17 cellular contexts compared by ENCODE assay signal in genomic region chr9:138076650-138077009, GRCh38.
"Had no signal": no experiment of that assay in that cellular context is flagged by ENCODE, and none has a peak within 500 bp of the region (broad histone marks: within the 10 kb centered on the region; RNA-seq: fewer than 3 reads in every experiment).

No MANE protein-coding gene starts in this region.

- H3K27ac ChIP-seq: esophagus squamous epithelium, gastroesophageal sphincter, neutrophil, right atrium auricular region, tibial nerve had no signal

- ATAC-seq: effector memory CD8-positive, alpha-beta T cell; gastroesophageal sphincter; left colon; mucosa of descending colon; naive thymus-derived CD8-positive, alpha-beta T cell; stimulated activated memory B cell treated with anti-CD40 and anti-IgM and Interleukin-4, amounts not matched to agents 10 μg/mL and 1 μg/mL and 100 μg/mL, for 72 hours had no signal

- H3K4me3 Mint-ChIP-seq: dendritic cell treated with granulocyte-macrophage colony-stimulating factor and Interleukin-4, amounts not matched to agents 40 ng/mL and 50 ng/mL, for 4 days; effector memory CD8-positive, alpha-beta T cell; immature natural killer cell; naive thymus-derived CD8-positive, alpha-beta T cell; stimulated activated memory B cell treated with anti-CD40 and anti-IgM and Interleukin-4, amounts not matched to agents 10 μg/mL and 1 μg/mL and 100 μg/mL, for 72 hours; stimulated activated naive CD8-positive, alpha-beta T cell treated with anti-CD3 and anti-CD28 coated beads, Interleukin-15, Interleukin-2, amounts not matched to agents 100 ng/mL and 50 ng/mL, for 24 hours had no signal

- DNase-seq: effector memory CD8-positive, alpha-beta T cell; esophagus squamous epithelium; foreskin fibroblast; immature natural killer cell; mammary epithelial cell; mucosa of descending colon; stimulated activated CD4-positive, alpha-beta T cell treated with anti-CD3 and anti-CD28 coated beads, Interleukin-4, amount 100 ng/mL, for 24 hours had no signal

- H3K36me3 ChIP-seq: esophagus squamous epithelium, gastroesophageal sphincter, neutrophil, right atrium auricular region, tibial nerve had no signal

- H3K36me3 Mint-ChIP-seq: immature natural killer cell; naive thymus-derived CD8-positive, alpha-beta T cell; stimulated activated memory B cell treated with anti-CD40 and anti-IgM and Interleukin-4, amounts not matched to agents 10 μg/mL and 1 μg/mL and 100 μg/mL, for 72 hours had no signal

- FAIRE-seq: colon had no signal

- H3K9me3 ChIP-seq: esophagus squamous epithelium, gastroesophageal sphincter, mucosa of descending colon, neutrophil, right atrium auricular region, tibial nerve had no signal

- H3K9me3 Mint-ChIP-seq: dendritic cell treated with granulocyte-macrophage colony-stimulating factor and Interleukin-4, amounts not matched to agents 40 ng/mL and 50 ng/mL, for 4 days; effector memory CD8-positive, alpha-beta T cell; stimulated activated memory B cell treated with anti-CD40 and anti-IgM and Interleukin-4, amounts not matched to agents 10 μg/mL and 1 μg/mL and 100 μg/mL, for 72 hours; stimulated activated naive CD8-positive, alpha-beta T cell treated with anti-CD3 and anti-CD28 coated beads, Interleukin-15, Interleukin-2, amounts not matched to agents 100 ng/mL and 50 ng/mL, for 24 hours had no signal

- H3K4me1 Mint-ChIP-seq: immature natural killer cell; stimulated activated memory B cell treated with anti-CD40 and anti-IgM and Interleukin-4, amounts not matched to agents 10 μg/mL and 1 μg/mL and 100 μg/mL, for 72 hours had no signal

- H3K27me3 ChIP-seq: right atrium auricular region, tibial nerve had no signal

- H3K4me3 ChIP-seq: esophagus squamous epithelium, gastroesophageal sphincter, mucosa of descending colon, right atrium auricular region, tibial nerve had no signal

- H3K27ac Mint-ChIP-seq: dendritic cell treated with granulocyte-macrophage colony-stimulating factor and Interleukin-4, amounts not matched to agents 40 ng/mL and 50 ng/mL, for 4 days; effector memory CD8-positive, alpha-beta T cell; immature natural killer cell; stimulated activated memory B cell treated with anti-CD40 and anti-IgM and Interleukin-4, amounts not matched to agents 10 μg/mL and 1 μg/mL and 100 μg/mL, for 72 hours; stimulated activated naive CD8-positive, alpha-beta T cell treated with anti-CD3 and anti-CD28 coated beads, Interleukin-15, Interleukin-2, amounts not matched to agents 100 ng/mL and 50 ng/mL, for 24 hours had no signal

- H3K4me1 ChIP-seq: esophagus squamous epithelium, gastroesophageal sphincter, right atrium auricular region, tibial nerve had no signal
